ENCODE assay signal across 26 cellular contexts in genomic region chr3:10761583-10761982, GRCh38. TPM values are rescaled to one million over a fixed set of nuclear protein-coding genes. Genes with fewer than 3 reads are reported as not detected.
DNase-seq lines count a peak whose midpoint lies in the region; ATAC-seq, FAIRE-seq and TF ChIP-seq lines count a peak whose summit lies in the region.
"Had no signal": no experiment of that assay in that cellular context is flagged by ENCODE, and none has a peak within 500 bp of the region (broad histone marks: within the 10 kb centered on the region; RNA-seq: fewer than 3 reads in every experiment).

No MANE protein-coding gene starts in this region.

- H3F3A ChIP-seq in PC-3 (ENCODE audit: low read length, unreplicated experiment): no peaks in the 10 kb centered on the region

- H2AFZ ChIP-seq in PC-3 (ENCODE audit: low read length) (no peak overlapping the region), trophoblast cell (ENCODE audit: insufficient read depth, low read length, poor library complexity) (no peak overlapping the region)
- H2AFZ ChIP-seq: GM23248 had no signal

- H3K9me2 ChIP-seq in PC-3 (replicated peaks; ENCODE audit: low read length): no peaks in the 10 kb centered on the region

- POLR2A ChIA-PET in PC-3 (lab: Charles Lee; ENCODE audit: unreplicated experiment): no interaction called here

- no peak overlapping the region for H3K23ac ChIP-seq in trophoblast cell (ENCODE audit: low read length)

- no peak for FAIRE-seq in RCC 7860 (lab: Jason Lieb, UNC)
- FAIRE-seq: A549, G401.6, GM12892, GM19239 had no signal

- H2AK5ac ChIP-seq in trophoblast cell (ENCODE audit: low read length): no peak overlapping the region

- H3K79me2 ChIP-seq in PC-3 (ENCODE audit: low read length) (no peaks in the 10 kb centered on the region), trophoblast cell (ENCODE audit: control insufficient read depth, insufficient read depth, low read length, poor library complexity) (no peaks in the 10 kb centered on the region)

- no peak overlapping the region for H2BK5ac ChIP-seq in trophoblast cell (ENCODE audit: low read depth, low read length, poor library complexity)

- H3K4me2 ChIP-seq in BLaER1 treated with 17β-estradiol and CSF1 and Interleukin-3, amounts not matched to agents 10 nM and 100 nM: peak overlapping the region; percentile 34 to 69 (median 51)
- no peak overlapping the region for H3K4me2 ChIP-seq in PC-3 (ENCODE audit: low read length)
- no peak overlapping the region for H3K4me2 ChIP-seq in trophoblast cell (ENCODE audit: low read length)
- H3K4me2 ChIP-seq: A549 had no signal

- no CpG with 5 or more reads among the region's 8 CpGs for WGBS in trophoblast cell (ENCODE audit: extremely low coverage, insufficient coverage, insufficient read length)

- no peak overlapping the region for H3K27ac ChIP-seq in BLaER1 treated with 17β-estradiol and CSF1 and Interleukin-3, amounts not matched to agents 10 nM and 100 nM
- H3K27ac ChIP-seq in PC-3 (ENCODE audit: low read length): no peak overlapping the region
- no peak overlapping the region for H3K27ac ChIP-seq in trophoblast cell (ENCODE audit: low read depth, low read length)
- H3K27ac ChIP-seq: A549, C4-2B, GM23248 had no signal

- no peak overlapping the region for H2BK12ac ChIP-seq in trophoblast cell (ENCODE audit: low read length)

- no peaks in the 10 kb centered on the region for H3K9me3 Mint-ChIP-seq in activated T-helper 2 cell treated with anti-CD3 and anti-CD28 coated beads, Interferon-gamma antibody, Interleukin-2, Interleukin-4, amounts not matched to agents 10 μg/mL and 5 μg/mL and 100 μg/mL, durations not matched to agents 14 hours and 24 hours and 36 hours
- H3K9me3 Mint-ChIP-seq: CD8-positive, alpha-beta T cell; H9; HFFc6 had no signal

- no peak overlapping the region for H2BK120ac ChIP-seq in trophoblast cell (ENCODE audit: insufficient read depth, low read length, poor library complexity)

- H3K4me3 ChIP-seq in BLaER1 treated with 17β-estradiol and CSF1 and Interleukin-3, amounts not matched to agents 10 nM and 100 nM: no peak overlapping the region
- H3K4me3 ChIP-seq in PC-3 (ENCODE audit: low read length) (no peak overlapping the region), trophoblast cell (ENCODE audit: low read depth, low read length) (peak overlapping the region; percentile 21)
- H3K4me3 ChIP-seq: A549, GM23248 had no signal

- intact Hi-C loops in PC-3 (cut with micrococcal nuclease): no loop called here
- intact Hi-C loops in activated T-helper 2 cell treated with anti-CD3 and anti-CD28 coated beads, Interferon-gamma antibody, Interleukin-2, Interleukin-4, amounts not matched to agents 10 μg/mL and 5 μg/mL and 100 μg/mL, durations not matched to agents 14 hours and 24 hours and 36 hours (cut with micrococcal nuclease): no loop called here

- H4K20me1 ChIP-seq in BLaER1 treated with 17β-estradiol and CSF1 and Interleukin-3, amounts not matched to agents 10 nM and 100 nM: no peaks in the 10 kb centered on the region
- H4K20me1 ChIP-seq in PC-3 (ENCODE audit: low read length): no peaks in the 10 kb centered on the region

- ATAC-seq in PC-3 (no peak), GM18907 (IDR thresholded peaks at IDR 0.05; ENCODE audit: unreplicated experiment) (no peak)
- ATAC-seq: A549; CD8-positive, alpha-beta T cell; HCT116 had no signal

- no peak overlapping the region for H4K8ac ChIP-seq in trophoblast cell (ENCODE audit: low read depth, low read length)

- no peaks in the 10 kb centered on the region for H3K79me1 ChIP-seq in trophoblast cell (ENCODE audit: low read length)

- CTCF ChIA-PET in PC-3 (lab: Charles Lee): interaction anchor here (0.8 kb wide), 1 partner anchor 11 kb away, joined by 3 read pairs; no protein-coding TSS in a partner anchor

- no peak for TF ChIP-seq CTCF in PC-3 (conservative IDR thresholded peaks at IDR 0.05; ENCODE audit: low read depth, low read length)

- H3K27me3 ChIP-seq in BLaER1 treated with 17β-estradiol and CSF1 and Interleukin-3, amounts not matched to agents 10 nM and 100 nM: no peaks in the 10 kb centered on the region
- H3K27me3 ChIP-seq in PC-3 (ENCODE audit: low read length) (no peaks in the 10 kb centered on the region), trophoblast cell (ENCODE audit: insufficient read depth, low read length) (no peaks in the 10 kb centered on the region)
- H3K27me3 ChIP-seq: BE2C had no signal

- H4K12ac ChIP-seq in trophoblast cell (ENCODE audit: low read depth, low read length): no peak overlapping the region

- H3K36me3 Mint-ChIP-seq in activated T-helper 2 cell treated with anti-CD3 and anti-CD28 coated beads, Interferon-gamma antibody, Interleukin-2, Interleukin-4, amounts not matched to agents 10 μg/mL and 5 μg/mL and 100 μg/mL, durations not matched to agents 14 hours and 24 hours and 36 hours (ENCODE audit: low read depth): no peaks in the 10 kb centered on the region
- H3K36me3 Mint-ChIP-seq: CD4-positive, CD25-positive, alpha-beta regulatory T cell; CD8-positive, alpha-beta T cell had no signal

- H3K14ac ChIP-seq in trophoblast cell (ENCODE audit: low read length): no peak overlapping the region

- no peak overlapping the region for H3K4ac ChIP-seq in trophoblast cell (ENCODE audit: low read depth, low read length)

- H3K4me3 Mint-ChIP-seq in activated T-helper 2 cell treated with anti-CD3 and anti-CD28 coated beads, Interferon-gamma antibody, Interleukin-2, Interleukin-4, amounts not matched to agents 10 μg/mL and 5 μg/mL and 100 μg/mL, durations not matched to agents 14 hours and 24 hours and 36 hours (ENCODE audit: low read depth): no peak overlapping the region
- H3K4me3 Mint-ChIP-seq: CD4-positive, CD25-positive, alpha-beta regulatory T cell; CD8-positive, alpha-beta T cell; H9; HFFc6 had no signal

- no TSS peak for BruUV-seq in PC-3 (replicated peaks; lab: Mats Ljungman, UMichigan)

- DNase-seq in PC-3: peak; percentile 35
- DNase-seq in kidney tubule cell (ENCODE audit: low spot score): peak; percentile 38
- no peak for DNase-seq in trophoblast cell
- DNase-seq in NCI-H345 (lab: John Stamatoyannopoulos, UW): no peak
- DNase-seq in activated T-helper 2 cell treated with anti-CD3 and anti-CD28 coated beads, Interferon-gamma antibody, Interleukin-2, Interleukin-4, amounts not matched to agents 10 μg/mL and 5 μg/mL and 100 μg/mL, durations not matched to agents 14 hours and 24 hours and 36 hours (ENCODE audit: low spot score): no peak
- DNase-seq in RCC 7860 (ENCODE audit: low spot score): no peak
- DNase-seq: 8988T; ACHN; AML-193; BE2C; Caco-2; CD4-positive, CD25-positive, alpha-beta regulatory T cell; CD8-positive, alpha-beta T cell; DMS 273 treated with DMSO at 0.1 percent for 48 hours; DMS79 treated with DMSO at 0.1 percent for 48 hours; GM23248; H9; HFFc6 had no signal

- no peaks in the 10 kb centered on the region for H3K9me3 ChIP-seq in BLaER1 treated with 17β-estradiol and CSF1 and Interleukin-3, amounts not matched to agents 10 nM and 100 nM (replicated peaks in 1 of 11)
- no peaks in the 10 kb centered on the region for H3K9me3 ChIP-seq in PC-3 (ENCODE audit: low read length)
- H3K9me3 ChIP-seq in trophoblast cell (ENCODE audit: insufficient read depth, low read depth, low read length): no peaks in the 10 kb centered on the region
- H3K9me3 ChIP-seq: A549, BE2C, Caco-2 had no signal

- peak overlapping the region in 2 of 11 experiments; percentile 2 to 30; a peak in 3 of 22 replicates for H3K9ac ChIP-seq in BLaER1 treated with 17β-estradiol and CSF1 and Interleukin-3, amounts not matched to agents 10 nM and 100 nM
- H3K9ac ChIP-seq in PC-3 (ENCODE audit: low read length): no peak overlapping the region
- H3K9ac ChIP-seq in trophoblast cell (ENCODE audit: low read length): no peak overlapping the region
- H3K9ac ChIP-seq: GM23248 had no signal

- H3K4me1 Mint-ChIP-seq in activated T-helper 2 cell treated with anti-CD3 and anti-CD28 coated beads, Interferon-gamma antibody, Interleukin-2, Interleukin-4, amounts not matched to agents 10 μg/mL and 5 μg/mL and 100 μg/mL, durations not matched to agents 14 hours and 24 hours and 36 hours (ENCODE audit: low read depth): peaks cover 5% of the 10 kb centered on the region

- no peak overlapping the region for H4K91ac ChIP-seq in trophoblast cell (ENCODE audit: low read depth, low read length)

- H3K36me3 ChIP-seq in BLaER1 treated with 17β-estradiol and CSF1 and Interleukin-3, amounts not matched to agents 10 nM and 100 nM: no peaks in the 10 kb centered on the region
- no peaks in the 10 kb centered on the region for H3K36me3 ChIP-seq in PC-3 (ENCODE audit: low read depth, low read length)
- no peaks in the 10 kb centered on the region for H3K36me3 ChIP-seq in trophoblast cell (ENCODE audit: control insufficient read depth in 1 of 2, insufficient read depth in 2 of 2, low read length in 2 of 2)
- H3K36me3 ChIP-seq: BE2C had no signal

- peaks cover 24 to 39% (median 31%) of the 10 kb centered on the region in 10 experiments for H3K4me1 ChIP-seq in BLaER1 treated with 17β-estradiol and CSF1 and Interleukin-3, amounts not matched to agents 10 nM and 100 nM
- H3K4me1 ChIP-seq in PC-3 (ENCODE audit: insufficient read depth, low read length) (peaks cover 26% of the 10 kb centered on the region), trophoblast cell (ENCODE audit: control insufficient read depth in 1 of 2, insufficient read depth in 2 of 2, low read length in 2 of 2) (no peaks in the 10 kb centered on the region)
- H3K4me1 ChIP-seq: A549, BE2C, Caco-2 had no signal

- no peak overlapping the region for H3K18ac ChIP-seq in trophoblast cell (ENCODE audit: low read length)

- no peak overlapping the region for H3K27ac Mint-ChIP-seq in activated T-helper 2 cell treated with anti-CD3 and anti-CD28 coated beads, Interferon-gamma antibody, Interleukin-2, Interleukin-4, amounts not matched to agents 10 μg/mL and 5 μg/mL and 100 μg/mL, durations not matched to agents 14 hours and 24 hours and 36 hours
- H3K27ac Mint-ChIP-seq: CD4-positive, CD25-positive, alpha-beta regulatory T cell; CD8-positive, alpha-beta T cell; H9; HFFc6 had no signal

- H3K27me3 Mint-ChIP-seq in activated T-helper 2 cell treated with anti-CD3 and anti-CD28 coated beads, Interferon-gamma antibody, Interleukin-2, Interleukin-4, amounts not matched to agents 10 μg/mL and 5 μg/mL and 100 μg/mL, durations not matched to agents 14 hours and 24 hours and 36 hours (ENCODE audit: low read depth): peaks cover 11% of the 10 kb centered on the region

RNA-seq across cellular contexts. Expression of gene SLC6A11, which starts 54.4 kb away (rescaled TPM):
- total RNA-seq in PC-3 (2014; rRNA removed): 34.0 and 37.1 TPM in 2 replicates
- polyA plus RNA-seq in trophoblast cell (2013): 0.01 and 0.03 TPM in 2 replicates
- total RNA-seq in activated T-helper 2 cell treated with anti-CD3 and anti-CD28 coated beads, Interferon-gamma antibody, Interleukin-2, Interleukin-4, amounts not matched to agents 10 μg/mL and 5 μg/mL and 100 μg/mL, durations not matched to agents 14 hours and 24 hours and 36 hours: not detected in 2 replicates
- total RNA-seq: Caco-2; CD4-positive, CD25-positive, alpha-beta regulatory T cell; CD8-positive, alpha-beta T cell; GM23248 had no signal
- polyA plus RNA-seq: CD4-positive, CD25-positive, alpha-beta regulatory T cell; GM23248 had no signal

Comparison
In these comparisons a context has a peak if more than half of its experiments do, and no peak if none do; other contexts are left out.
1. H3K4me2 ChIP-seq: peak in BLaER1 treated with 17β-estradiol and CSF1 and Interleukin-3, amounts not matched to agents 10 nM and 100 nM (11 of 11); none in PC-3 (single experiment) and trophoblast cell (single experiment).
2. DNase-seq: peak in PC-3 (single experiment) and kidney tubule cell (single experiment); none in trophoblast cell (0 of 2), NCI-H345 (single experiment), activated T-helper 2 cell treated with anti-CD3 and anti-CD28 coated beads, Interferon-gamma antibody, Interleukin-2, Interleukin-4, amounts not matched to agents 10 μg/mL and 5 μg/mL and 100 μg/mL, durations not matched to agents 14 hours and 24 hours and 36 hours (single experiment) and RCC 7860 (single experiment).
3. RNA of gene SLC6A11, which starts 54.4 kb away (total RNA-seq): 34.0 to 37.1 TPM in PC-3; not detected in activated T-helper 2 cell treated with anti-CD3 and anti-CD28 coated beads, Interferon-gamma antibody, Interleukin-2, Interleukin-4, amounts not matched to agents 10 μg/mL and 5 μg/mL and 100 μg/mL, durations not matched to agents 14 hours and 24 hours and 36 hours; every median in the first group is over 10 times any median in the second.